ENCODE assay signal across 1 cellular context in the genomic region with DNA sequence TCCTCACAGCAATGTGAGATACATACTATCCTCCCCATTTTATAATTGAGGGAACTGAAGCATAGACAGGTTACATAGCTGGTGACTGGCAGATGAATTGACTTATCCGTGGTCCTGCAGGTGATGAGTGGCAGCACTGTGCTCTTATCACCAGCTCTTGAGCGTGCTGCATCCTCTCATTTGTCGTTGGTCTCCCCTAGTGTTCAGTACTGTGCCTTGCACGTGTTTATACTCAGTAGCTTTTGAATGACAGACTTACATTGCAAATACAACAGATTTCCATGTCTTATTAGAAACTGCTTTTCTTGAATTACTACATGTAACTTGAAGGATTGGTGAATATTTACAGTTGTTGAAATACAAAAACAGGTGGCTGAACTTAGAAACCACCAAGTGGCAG.
TF ChIP-seq lines count a peak whose summit lies in the region.
"Not testable (repeated sequence)": the region's sequence is repeated elsewhere in the genome, so short reads cannot be mapped to it uniquely, and the experiment has no call there.

No MANE protein-coding gene starts in this region.

TF ChIP-seq in HepG2, 621 proteins besides CTCF, POLR2A, EP300 and RAD21:
- TF ChIP-seq BHLHE40 (IDR thresholded peaks at IDR 0.05; ENCODE audit: low read length), result 0 out of 2 replicates have a peak, but pooled peaks have one; percentile 46
- TF ChIP-seq NR2F6 (IDR thresholded peaks at IDR 0.05); SP1 (IDR thresholded peaks at IDR 0.05); CREB1 (CRISPR knock-in tag; IDR thresholded peaks at IDR 0.05); FOXA1 (IDR thresholded peaks at IDR 0.05): not testable (repeated sequence)
- TF ChIP-seq NR2F6 (CRISPR knock-in tag; IDR thresholded peaks at IDR 0.05), result peak; percentile 37; the same call in 1 of the 2 replicates
- TF ChIP-seq STAG1 (CRISPR knock-in tag; IDR thresholded peaks at IDR 0.05), result peak; percentile 85
- 0 out of 2 replicates have a peak, but pooled peaks have one; percentile 40 for TF ChIP-seq DRAP1 (CRISPR knock-in tag; IDR thresholded peaks at IDR 0.05)
- TF ChIP-seq TFDP1 (CRISPR knock-in tag; IDR thresholded peaks at IDR 0.05; ENCODE audit: borderline replicate concordance), result peak; percentile 38; the same call in 1 of the 2 replicates
- TF ChIP-seq SP2 (CRISPR knock-in tag; IDR thresholded peaks at IDR 0.05), result peak; percentile 88
- TF ChIP-seq ZBTB38 (CRISPR knock-in tag; IDR thresholded peaks at IDR 0.05), result peak; percentile 59; the same call in 1 of the 2 replicates
- TF ChIP-seq MED1 (CRISPR knock-in tag; IDR thresholded peaks at IDR 0.05), result peak; percentile 22; the same call in 1 of the 2 replicates
- 0 out of 4 replicates have a peak, but pooled peaks of 1 of the 2 experiments have one; percentile 40 for TF ChIP-seq KLF16 (CRISPR knock-in tag; IDR thresholded peaks at IDR 0.05)
- 0 out of 2 replicates have a peak, but pooled peaks have one; percentile 32 for TF ChIP-seq DMAP1 (CRISPR knock-in tag; IDR thresholded peaks at IDR 0.05)
- TF ChIP-seq THAP11 (CRISPR knock-in tag; IDR thresholded peaks at IDR 0.05), result peak; percentile 45; the same call in 1 of the 2 replicates
- TF ChIP-seq SMAD3 (CRISPR knock-in tag; IDR thresholded peaks at IDR 0.05), result peak; percentile 35; the same call in 1 of the 2 replicates
- peak; percentile 86 for TF ChIP-seq CEBPZ (IDR thresholded peaks at IDR 0.05; ENCODE audit: low read length)
- 0 out of 2 replicates have a peak, but pooled peaks have one; percentile 24 for TF ChIP-seq SP1 (CRISPR knock-in tag; IDR thresholded peaks at IDR 0.05)
- peak; percentile 54; the same call in 1 of the 2 replicates for TF ChIP-seq SAP130 (CRISPR knock-in tag; IDR thresholded peaks at IDR 0.05; ENCODE audit: low read depth)
- TF ChIP-seq HMGXB4 (CRISPR knock-in tag; IDR thresholded peaks at IDR 0.05; ENCODE audit: borderline replicate concordance in 1 of 2, low read depth in 1 of 2), result peak; percentile 42 to 63; a peak in 1 of 4 replicates
- TF ChIP-seq FOXK1 (CRISPR knock-in tag; IDR thresholded peaks at IDR 0.05; ENCODE audit: borderline replicate concordance, low read depth), result peak; percentile 51; the same call in 1 of the 2 replicates
- TF ChIP-seq ZFX (CRISPR knock-in tag; IDR thresholded peaks at IDR 0.05; ENCODE audit: low read depth), result peak; percentile 19; the same call in 1 of the 2 replicates
- TF ChIP-seq, protein P1, sequence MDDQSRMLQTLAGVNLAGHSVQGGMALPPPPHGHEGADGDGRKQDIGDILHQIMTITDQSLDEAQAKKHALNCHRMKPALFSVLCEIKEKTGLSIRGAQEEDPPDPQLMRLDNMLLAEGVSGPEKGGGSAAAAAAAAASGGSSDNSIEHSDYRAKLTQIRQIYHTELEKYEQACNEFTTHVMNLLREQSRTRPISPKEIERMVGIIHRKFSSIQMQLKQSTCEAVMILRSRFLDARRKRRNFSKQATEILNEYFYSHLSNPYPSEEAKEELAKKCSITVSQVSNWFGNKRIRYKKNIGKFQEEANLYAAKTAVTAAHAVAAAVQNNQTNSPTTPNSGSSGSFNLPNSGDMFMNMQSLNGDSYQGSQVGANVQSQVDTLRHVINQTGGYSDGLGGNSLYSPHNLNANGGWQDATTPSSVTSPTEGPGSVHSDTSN (CRISPR knock-in tag; IDR thresholded peaks at IDR 0.05; ENCODE audit: borderline replicate concordance), result peak; percentile 93; the same call in 1 of the 2 replicates
- TF ChIP-seq, protein P2, sequence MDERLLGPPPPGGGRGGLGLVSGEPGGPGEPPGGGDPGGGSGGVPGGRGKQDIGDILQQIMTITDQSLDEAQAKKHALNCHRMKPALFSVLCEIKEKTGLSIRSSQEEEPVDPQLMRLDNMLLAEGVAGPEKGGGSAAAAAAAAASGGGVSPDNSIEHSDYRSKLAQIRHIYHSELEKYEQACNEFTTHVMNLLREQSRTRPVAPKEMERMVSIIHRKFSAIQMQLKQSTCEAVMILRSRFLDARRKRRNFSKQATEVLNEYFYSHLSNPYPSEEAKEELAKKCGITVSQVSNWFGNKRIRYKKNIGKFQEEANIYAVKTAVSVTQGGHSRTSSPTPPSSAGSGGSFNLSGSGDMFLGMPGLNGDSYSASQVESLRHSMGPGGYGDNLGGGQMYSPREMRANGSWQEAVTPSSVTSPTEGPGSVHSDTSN (CRISPR knock-in tag; IDR thresholded peaks at IDR 0.05), result peak; percentile 90
- peak; percentile 58; the same call in 1 of the 2 replicates for TF ChIP-seq SMC3 (IDR thresholded peaks at IDR 0.05; ENCODE audit: low read length)
- TF ChIP-seq ZGPAT (CRISPR knock-in tag; IDR thresholded peaks at IDR 0.05), result 0 out of 2 replicates have a peak, but pooled peaks have one; percentile 23
- TF ChIP-seq CREB1 (IDR thresholded peaks at IDR 0.05), result peak; percentile 72
- TF ChIP-seq GATAD2A (CRISPR knock-in tag; IDR thresholded peaks at IDR 0.05), result 0 out of 2 replicates have a peak, but pooled peaks have one; percentile 14
- 0 out of 2 replicates have a peak, but pooled peaks have one; percentile 28 for TF ChIP-seq FOXA3 (CRISPR knock-in tag; IDR thresholded peaks at IDR 0.05)
- 0 out of 2 replicates have a peak, but pooled peaks have one; percentile 25 for TF ChIP-seq ELF3 (CRISPR knock-in tag; IDR thresholded peaks at IDR 0.05)
- 0 out of 2 replicates have a peak, but pooled peaks have one; percentile 23 for TF ChIP-seq SALL1 (CRISPR knock-in tag; IDR thresholded peaks at IDR 0.05)
- 0 out of 2 replicates have a peak, but pooled peaks have one; percentile 32 for TF ChIP-seq FOXA1 (CRISPR knock-in tag; IDR thresholded peaks at IDR 0.05)
- TF ChIP-seq ZSCAN9 (CRISPR knock-in tag; IDR thresholded peaks at IDR 0.05; ENCODE audit: borderline replicate concordance), result 0 out of 2 replicates have a peak, but pooled peaks have one; percentile 55
- TF ChIP-seq MIXL1 (CRISPR knock-in tag; IDR thresholded peaks at IDR 0.05), result peak; percentile 75; the same call in 1 of the 2 replicates
- 0 out of 2 replicates have a peak, but pooled peaks have one; percentile 48 for TF ChIP-seq ZNF792 (CRISPR knock-in tag; IDR thresholded peaks at IDR 0.05)
- 0 out of 2 replicates have a peak, but pooled peaks have one; percentile 31 for TF ChIP-seq ZNF331 (CRISPR knock-in tag; IDR thresholded peaks at IDR 0.05)
- TF ChIP-seq, protein P3, sequence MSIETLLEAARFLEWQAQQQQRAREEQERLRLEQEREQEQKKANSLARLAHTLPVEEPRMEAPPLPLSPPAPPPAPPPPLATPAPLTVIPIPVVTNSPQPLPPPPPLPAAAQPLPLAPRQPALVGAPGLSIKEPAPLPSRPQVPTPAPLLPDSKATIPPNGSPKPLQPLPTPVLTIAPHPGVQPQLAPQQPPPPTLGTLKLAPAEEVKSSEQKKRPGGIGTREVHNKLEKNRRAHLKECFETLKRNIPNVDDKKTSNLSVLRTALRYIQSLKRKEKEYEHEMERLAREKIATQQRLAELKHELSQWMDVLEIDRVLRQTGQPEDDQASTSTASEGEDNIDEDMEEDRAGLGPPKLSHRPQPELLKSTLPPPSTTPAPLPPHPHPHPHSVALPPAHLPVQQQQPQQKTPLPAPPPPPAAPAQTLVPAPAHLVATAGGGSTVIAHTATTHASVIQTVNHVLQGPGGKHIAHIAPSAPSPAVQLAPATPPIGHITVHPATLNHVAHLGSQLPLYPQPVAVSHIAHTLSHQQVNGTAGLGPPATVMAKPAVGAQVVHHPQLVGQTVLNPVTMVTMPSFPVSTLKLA (IDR thresholded peaks at IDR 0.05), result peak; percentile 49; the same call in 1 of the 2 replicates
- TF ChIP-seq ZNF614 (CRISPR knock-in tag; IDR thresholded peaks at IDR 0.05; ENCODE audit: borderline replicate concordance), result 0 out of 2 replicates have a peak, but pooled peaks have one; percentile 62
- peak; percentile 38; the same call in 1 of the 2 replicates for TF ChIP-seq MIER2 (CRISPR knock-in tag; IDR thresholded peaks at IDR 0.05)
- peak; percentile 95 for TF ChIP-seq NFYB (CRISPR knock-in tag; IDR thresholded peaks at IDR 0.05)
- peak; percentile 95 for TF ChIP-seq NFYC (CRISPR knock-in tag; IDR thresholded peaks at IDR 0.05)
- TF ChIP-seq FOXO1 (CRISPR knock-in tag; IDR thresholded peaks at IDR 0.05), result peak; percentile 45; the same call in 1 of the 2 replicates
- TF ChIP-seq MXD4 (CRISPR knock-in tag; IDR thresholded peaks at IDR 0.05), result peak; percentile 58; the same call in 1 of the 2 replicates
- TF ChIP-seq IRF2 (CRISPR knock-in tag; IDR thresholded peaks at IDR 0.05), result peak; percentile 66; the same call in 1 of the 2 replicates
